ENCODE assay signal across 1 cellular context in the genomic region with DNA sequence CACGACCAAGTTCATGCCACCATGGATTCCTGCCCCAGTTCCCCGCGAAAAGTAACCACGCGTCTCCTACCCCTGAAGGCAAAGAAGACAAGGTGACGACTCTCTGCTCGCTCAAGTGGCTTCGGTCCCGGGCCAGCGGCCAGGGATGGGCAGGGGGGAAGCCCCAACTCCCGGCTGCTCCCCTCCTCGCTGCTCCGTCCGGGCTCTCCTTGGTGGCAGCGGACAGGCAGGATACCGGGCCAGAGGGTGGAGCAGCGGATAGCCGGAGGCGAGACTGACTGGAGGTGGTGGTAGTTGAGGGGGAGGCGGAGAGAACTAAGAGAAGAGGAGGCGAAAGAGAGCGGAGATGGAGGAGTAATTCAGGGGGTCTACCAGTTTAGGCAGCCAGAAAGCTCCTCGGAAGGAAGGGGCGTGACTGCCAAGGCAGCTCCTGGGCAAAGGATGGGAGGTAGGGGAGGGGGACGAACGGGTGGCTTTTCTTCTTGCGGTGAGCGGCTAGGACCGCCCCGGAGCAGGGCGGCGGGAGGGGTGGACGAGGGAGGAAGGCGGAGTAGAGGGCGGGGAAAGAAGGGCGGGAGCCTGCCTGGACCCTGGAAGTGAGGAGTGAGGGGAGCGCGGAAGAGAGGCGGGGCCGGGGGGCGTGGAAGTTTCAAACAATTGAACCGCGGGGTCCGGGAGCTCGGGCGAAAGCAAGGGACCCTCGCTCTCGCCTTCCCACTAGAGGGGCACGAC.
A peak's percentile ranks its signal among the peaks of the same experiment; 100 is the strongest.
TF ChIP-seq lines count a peak whose summit lies in the region.

Gene AMOT, minus strand, starts transcription at position 450 of the 732 bp plus-strand sequence. CDS start 17,705 bp downstream, outside the sequence.

TF ChIP-seq in HEK293, 187 proteins besides CTCF, POLR2A, EP300 and RAD21 (continued from another document):
- TF ChIP-seq, protein P1, sequence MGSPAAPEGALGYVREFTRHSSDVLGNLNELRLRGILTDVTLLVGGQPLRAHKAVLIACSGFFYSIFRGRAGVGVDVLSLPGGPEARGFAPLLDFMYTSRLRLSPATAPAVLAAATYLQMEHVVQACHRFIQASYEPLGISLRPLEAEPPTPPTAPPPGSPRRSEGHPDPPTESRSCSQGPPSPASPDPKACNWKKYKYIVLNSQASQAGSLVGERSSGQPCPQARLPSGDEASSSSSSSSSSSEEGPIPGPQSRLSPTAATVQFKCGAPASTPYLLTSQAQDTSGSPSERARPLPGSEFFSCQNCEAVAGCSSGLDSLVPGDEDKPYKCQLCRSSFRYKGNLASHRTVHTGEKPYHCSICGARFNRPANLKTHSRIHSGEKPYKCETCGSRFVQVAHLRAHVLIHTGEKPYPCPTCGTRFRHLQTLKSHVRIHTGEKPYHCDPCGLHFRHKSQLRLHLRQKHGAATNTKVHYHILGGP (tag by site-specific recombination; IDR thresholded peaks at IDR 0.05) = no peak
- no peak for TF ChIP-seq ZNF549 (tag by site-specific recombination; IDR thresholded peaks at IDR 0.05)
- no peak for TF ChIP-seq ZNF664 (tag by site-specific recombination; IDR thresholded peaks at IDR 0.05)
- TF ChIP-seq TRIM28 (IDR thresholded peaks at IDR 0.05; ENCODE audit: borderline replicate concordance, low read length) = no peak
- peak; percentile 86 for TF ChIP-seq PRDM10 (tag by site-specific recombination; IDR thresholded peaks at IDR 0.05)
- no peak for TF ChIP-seq ZNF623 (tag by site-specific recombination; IDR thresholded peaks at IDR 0.05)
- TF ChIP-seq ZNF792 (tag by site-specific recombination; IDR thresholded peaks at IDR 0.05) = no peak
- TF ChIP-seq ZNF350 (tag by site-specific recombination; IDR thresholded peaks at IDR 0.05) = no peak
- no peak for TF ChIP-seq MYNN (tag by site-specific recombination; IDR thresholded peaks at IDR 0.05; ENCODE audit: borderline replicate concordance)
- TF ChIP-seq ZNF155 (tag by site-specific recombination; IDR thresholded peaks at IDR 0.05) = no peak
- peak; percentile 78 for TF ChIP-seq ZBTB17 (tag by site-specific recombination; IDR thresholded peaks at IDR 0.05)
- TF ChIP-seq KLF16 (tag by site-specific recombination; IDR thresholded peaks at IDR 0.05) = peak; percentile 79; the same call in 1 of the 2 replicates
- TF ChIP-seq EGR2 (tag by site-specific recombination; IDR thresholded peaks at IDR 0.05; ENCODE audit: low read depth) = peak; percentile 91
- no peak for TF ChIP-seq ZNF521 (tag by site-specific recombination; IDR thresholded peaks at IDR 0.05)
- TF ChIP-seq ZNF169 (tag by site-specific recombination; IDR thresholded peaks at IDR 0.05) = no peak
- no peak for TF ChIP-seq ZNF777 (tag by site-specific recombination; IDR thresholded peaks at IDR 0.05; ENCODE audit: borderline replicate concordance)
- no peak for TF ChIP-seq TSHZ1 (tag by site-specific recombination; IDR thresholded peaks at IDR 0.05; ENCODE audit: borderline replicate concordance)
- TF ChIP-seq ZNF423 (tag by site-specific recombination; IDR thresholded peaks at IDR 0.05) = no peak
- TF ChIP-seq ZNF366 (tag by site-specific recombination; conservative IDR thresholded peaks at IDR 0.05) = peak; percentile 81
